Comparison of ENCODE assay signal across 16 cellular contexts in genomic region chr1:211210052-211210451, GRCh38. TPM values are rescaled to one million over a fixed set of nuclear protein-coding genes. Genes with fewer than 3 reads are reported as not detected.
DNase-seq lines count a peak whose midpoint lies in the region; ATAC-seq and TF ChIP-seq lines count a peak whose summit lies in the region.
"Had no signal": no experiment of that assay in that cellular context is flagged by ENCODE, and none has a peak within 500 bp of the region (broad histone marks: within the 10 kb centered on the region; RNA-seq: fewer than 3 reads in every experiment).

No MANE protein-coding gene starts in this region.

- H3K36me3 Mint-ChIP-seq in natural killer cell: no peaks in the 10 kb centered on the region
- H3K36me3 Mint-ChIP-seq: CD4-positive, alpha-beta memory T cell had no signal

- DNase-seq in Ammon's horn (ENCODE audit: low spot score) (peak; percentile 7), SK-MEL-5 (ENCODE audit: low read depth, low spot score) (peak; percentile 17), fibroblast of pulmonary artery (ENCODE audit: low read depth) (peak; percentile 41), putamen (ENCODE audit: low spot score) (peak; percentile 16), natural killer cell (no peak)
- no peak for DNase-seq in activated CD8-positive, alpha-beta memory T cell treated with anti-CD3 and anti-CD28 coated beads, Interleukin-2, amount 50 U/mL, for 4 hours
- DNase-seq: ACHN; CD4-positive, alpha-beta memory T cell; COR-L47; DMS153; GF-D8; H7; KBM-7 had no signal

- no peaks in the 10 kb centered on the region for H3K9me3 Mint-ChIP-seq in natural killer cell

- intact Hi-C loops in natural killer cell (cut with micrococcal nuclease): no loop called here

- no peak for TF ChIP-seq CTCF in fibroblast of pulmonary artery (IDR thresholded peaks at IDR 0.05; ENCODE audit: low read length, missing control alignments)
- TF ChIP-seq CTCF in natural killer cell (IDR thresholded peaks at IDR 0.05): no peak

- no peak overlapping the region for H3K27ac Mint-ChIP-seq in natural killer cell
- H3K27ac Mint-ChIP-seq: B cell; CD4-positive, alpha-beta memory T cell; GM23338 had no signal

- no peak overlapping the region for H3K4me3 ChIP-seq in fibroblast of pulmonary artery (replicated peaks; ENCODE audit: low read depth, low read length)
- H3K4me3 ChIP-seq: GM23338 had no signal

- in situ Hi-C loops in SK-MEL-5 (cut with HindIII; ENCODE audit: low pct_unique_long_range_greater_than_20kb, low sequenced_read_pairs): no loop called here

- no peak overlapping the region for H3K4me3 Mint-ChIP-seq in natural killer cell
- H3K4me3 Mint-ChIP-seq: B cell; CD4-positive, alpha-beta memory T cell; GM23338 had no signal

- H3K27me3 Mint-ChIP-seq in natural killer cell (ENCODE audit: low read depth in 2 of 2): peaks cover 0 to 6% of the 10 kb centered on the region in 2 donors
- H3K27me3 Mint-ChIP-seq: B cell had no signal

- ATAC-seq in HG03039 (IDR thresholded peaks at IDR 0.05; ENCODE audit: unreplicated experiment): no peak
- no peak for ATAC-seq in natural killer cell
- ATAC-seq: GM23338 had no signal

- H3K4me1 Mint-ChIP-seq in natural killer cell: no peaks in the 10 kb centered on the region
- H3K4me1 Mint-ChIP-seq: B cell; CD4-positive, alpha-beta memory T cell; GM23338 had no signal

RNA-seq across cellular contexts. Expression of gene RCOR3, which starts 49.1 kb away (rescaled TPM):
- total RNA-seq in SK-MEL-5 (2014; rRNA removed; shearing (Covaris generic)): 8.7 and 9.2 TPM in 2 replicates
- polyA plus RNA-seq in SK-MEL-5 (2015; cell fraction: cytosol; rRNA removed): 15.4 and 15.6 TPM in 2 replicates
- polyA plus RNA-seq in SK-MEL-5 (2015; cell fraction: nucleus; rRNA removed): 108 and 140 TPM in 2 replicates
- 10 to 100 TPM; 70.9 to 99.2 (median 78.6) TPM for total RNA-seq in natural killer cell

Comparison
In these comparisons a context has a peak if more than half of its experiments do, and no peak if none do; other contexts are left out.
1. DNase-seq: peak in Ammon's horn (single experiment), SK-MEL-5 (single experiment), fibroblast of pulmonary artery (single experiment) and putamen (single experiment); none in activated CD8-positive, alpha-beta memory T cell treated with anti-CD3 and anti-CD28 coated beads, Interleukin-2, amount 50 U/mL, for 4 hours (single experiment) and natural killer cell (single experiment).